ENCODE assay signal across 1 cellular context in genomic region chr1:235058695-235059094, GRCh38.
A peak's percentile ranks its signal among the peaks of the same experiment; 100 is the strongest.
TF ChIP-seq lines count a peak whose summit lies in the region.

No MANE protein-coding gene starts in this region.

TF ChIP-seq in K562, 482 proteins besides CTCF, POLR2A, EP300 and RAD21 (continued from another document):
- TF ChIP-seq THRB (CRISPR knock-in tag; conservative IDR thresholded peaks at IDR 0.05) (peak; percentile 53; the same call in 1 of the 2 replicates), TSC22D4 (tag; IDR thresholded peaks at IDR 0.05) (no peak)
- TF ChIP-seq, protein P1, sequence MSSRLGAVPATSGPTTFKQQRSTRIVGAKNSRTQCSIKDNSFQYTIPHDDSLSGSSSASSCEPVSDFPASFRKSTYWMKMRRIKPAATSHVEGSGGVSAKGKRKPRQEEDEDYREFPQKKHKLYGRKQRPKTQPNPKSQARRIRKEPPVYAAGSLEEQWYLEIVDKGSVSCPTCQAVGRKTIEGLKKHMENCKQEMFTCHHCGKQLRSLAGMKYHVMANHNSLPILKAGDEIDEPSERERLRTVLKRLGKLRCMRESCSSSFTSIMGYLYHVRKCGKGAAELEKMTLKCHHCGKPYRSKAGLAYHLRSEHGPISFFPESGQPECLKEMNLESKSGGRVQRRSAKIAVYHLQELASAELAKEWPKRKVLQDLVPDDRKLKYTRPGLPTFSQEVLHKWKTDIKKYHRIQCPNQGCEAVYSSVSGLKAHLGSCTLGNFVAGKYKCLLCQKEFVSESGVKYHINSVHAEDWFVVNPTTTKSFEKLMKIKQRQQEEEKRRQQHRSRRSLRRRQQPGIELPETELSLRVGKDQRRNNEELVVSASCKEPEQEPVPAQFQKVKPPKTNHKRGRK (tag; IDR thresholded peaks at IDR 0.05), result peak; percentile 97
TF ChIP-seq in K562: peak in this region for 2.
